28 cellular contexts compared by ENCODE assay signal in the genomic region with DNA sequence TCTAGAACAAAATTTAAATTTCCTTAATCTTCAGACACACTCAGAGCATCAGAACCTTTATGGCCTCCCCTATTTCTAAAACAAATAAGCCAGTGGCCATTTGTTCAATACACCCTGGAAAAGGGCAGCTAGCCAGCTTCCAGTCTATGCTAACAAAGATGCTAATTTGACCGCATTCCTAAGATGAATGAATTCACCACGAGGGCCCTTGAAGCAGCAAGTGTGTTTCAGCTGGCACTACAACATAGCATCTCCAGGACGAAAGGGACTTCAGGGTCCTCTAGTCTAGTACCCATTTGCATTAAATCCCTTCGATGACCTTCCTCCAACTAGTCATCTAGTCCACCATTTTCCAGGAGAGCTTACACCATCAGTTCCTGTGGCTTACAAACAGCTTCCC. TPM values are rescaled to one million over a fixed set of nuclear protein-coding genes. Genes with fewer than 3 reads are reported as not detected.
DNase-seq lines count a peak whose midpoint lies in the region; ATAC-seq and TF ChIP-seq lines count a peak whose summit lies in the region.
"Had no signal": no experiment of that assay in that cellular context is flagged by ENCODE, and none has a peak within 500 bp of the region (broad histone marks: within the 10 kb centered on the region; RNA-seq: fewer than 3 reads in every experiment).

No MANE protein-coding gene starts in this region.

- H3K36me3 ChIP-seq in lung (ENCODE audit: control insufficient read depth in 2 of 2, insufficient read depth in 2 of 2, low read length in 2 of 2) = no peaks in the 10 kb centered on the region
- H3K36me3 ChIP-seq: tibial artery had no signal

- intact Hi-C loops in activated CD8-positive, alpha-beta T cell treated with anti-CD3 and anti-CD28 coated beads for 36 hours (cut with micrococcal nuclease) = no loop called here
- intact Hi-C loops in CD4-positive, alpha-beta T cell (cut with DNase I, micrococcal nuclease) = no loop called here

- TF ChIP-seq CTCF in choroid plexus epithelial cell (conservative IDR thresholded peaks at IDR 0.05; ENCODE audit: low read depth, low read length) (no peak), lung (IDR thresholded peaks at IDR 0.05; ENCODE audit: control extremely low read depth, extremely low read depth) (no peak), chondrocyte (IDR thresholded peaks at IDR 0.05) (no peak)
- TF ChIP-seq CTCF in activated CD8-positive, alpha-beta T cell treated with anti-CD3 and anti-CD28 coated beads for 36 hours (IDR thresholded peaks at IDR 0.05) = no peak
- no peak for TF ChIP-seq CTCF in CD4-positive, alpha-beta T cell (IDR thresholded peaks at IDR 0.05)

- no peak overlapping the region for H3K27ac ChIP-seq in lung (ENCODE audit: low read depth in 1 of 2, low read length in 1 of 2)
- H3K27ac ChIP-seq in CD4-positive, alpha-beta T cell (ENCODE audit: low read depth, low read length) = no peak overlapping the region
- H3K27ac ChIP-seq: epithelial cell of prostate, tibial artery had no signal

- H3K4me1 ChIP-seq in lung (ENCODE audit: control insufficient read depth in 2 of 2, insufficient read depth in 2 of 2, low read length in 2 of 2) = peaks cover 0 to 1% of the 10 kb centered on the region in 2 donors

- H3K9me3 ChIP-seq in lung (ENCODE audit: control insufficient read depth in 2 of 2, insufficient read depth in 1 of 2, low read length in 1 of 2) = peaks cover 0 to 1% of the 10 kb centered on the region in 2 donors
- no peaks in the 10 kb centered on the region for H3K9me3 ChIP-seq in CD4-positive, alpha-beta T cell (ENCODE audit: control insufficient read depth, low read length)
- H3K9me3 ChIP-seq: tibial artery had no signal

- CTCF ChIA-PET in activated CD8-positive, alpha-beta T cell treated with anti-CD3 and anti-CD28 coated beads for 36 hours (lab: Charles Lee) = interaction anchor here (1.0 kb wide), 1 partner anchor 10 kb away, joined by 3 read pairs; no protein-coding TSS in a partner anchor
- CTCF ChIA-PET in CD4-positive, alpha-beta T cell (lab: Charles Lee) = no interaction called here

- POLR2A ChIA-PET in activated CD8-positive, alpha-beta T cell treated with anti-CD3 and anti-CD28 coated beads for 36 hours (lab: Charles Lee) = no interaction called here
- POLR2A ChIA-PET in CD4-positive, alpha-beta T cell (lab: Charles Lee) = no interaction called here

- H3K9me3 Mint-ChIP-seq in chondrocyte (ENCODE audit: low read depth) = no peaks in the 10 kb centered on the region
- H3K9me3 Mint-ChIP-seq in activated CD8-positive, alpha-beta T cell treated with anti-CD3 and anti-CD28 coated beads for 36 hours = no peaks in the 10 kb centered on the region
- no peaks in the 10 kb centered on the region for H3K9me3 Mint-ChIP-seq in CD4-positive, alpha-beta T cell
- H3K9me3 Mint-ChIP-seq: activated CD4-positive, alpha-beta T cell treated with anti-CD3 and anti-CD28 coated beads, Interleukin-2, amount 10 ng/mL, durations not matched to agents 24 days and 14 days; activated naive CD8-positive, alpha-beta T cell treated with anti-CD3 and anti-CD28 coated beads, Interleukin-2, amount 50 U/mL, for 24 hours; activated T-helper 2 cell treated with anti-CD3 and anti-CD28 coated beads, Interferon-gamma antibody, Interleukin-2, Interleukin-4, amounts not matched to agents 10 μg/mL and 5 μg/mL and 100 μg/mL, durations not matched to agents 14 hours and 24 hours and 36 hours; CD14-positive monocyte; nephron had no signal

- no peaks in the 10 kb centered on the region for H3K27me3 Mint-ChIP-seq in chondrocyte (ENCODE audit: low read depth)
- no peaks in the 10 kb centered on the region for H3K27me3 Mint-ChIP-seq in activated CD8-positive, alpha-beta T cell treated with anti-CD3 and anti-CD28 coated beads for 36 hours
- no peaks in the 10 kb centered on the region for H3K27me3 Mint-ChIP-seq in CD4-positive, alpha-beta T cell

- H3K4me3 Mint-ChIP-seq in chondrocyte (ENCODE audit: unreplicated experiment) = no peak overlapping the region
- H3K4me3 Mint-ChIP-seq in activated CD8-positive, alpha-beta T cell treated with anti-CD3 and anti-CD28 coated beads for 36 hours = no peak overlapping the region
- no peak overlapping the region for H3K4me3 Mint-ChIP-seq in CD4-positive, alpha-beta T cell
- H3K4me3 Mint-ChIP-seq: activated CD4-positive, alpha-beta T cell treated with anti-CD3 and anti-CD28 coated beads, Interleukin-2, amount 10 ng/mL, durations not matched to agents 24 days and 14 days; activated naive CD8-positive, alpha-beta T cell treated with anti-CD3 and anti-CD28 coated beads, Interleukin-2, amount 50 U/mL, for 24 hours; CD14-positive monocyte; nephron had no signal

- peak; percentile 49 for ATAC-seq in lung (ENCODE audit: insufficient read depth, low FRiP score)
- no peak for ATAC-seq in activated CD8-positive, alpha-beta T cell treated with anti-CD3 and anti-CD28 coated beads for 36 hours
- no peak for ATAC-seq in CD4-positive, alpha-beta T cell (ENCODE audit: poor library complexity)
- ATAC-seq in HG02884 (IDR thresholded peaks at IDR 0.05; ENCODE audit: unreplicated experiment) = no peak
- ATAC-seq: activated naive CD8-positive, alpha-beta T cell treated with anti-CD3 and anti-CD28 coated beads, Interleukin-2, amount 50 U/mL, for 24 hours; stimulated activated naive CD8-positive, alpha-beta T cell treated with anti-CD3 and anti-CD28 coated beads, Interleukin-15, Interleukin-2, amounts not matched to agents 100 U/mL and 50 U/mL, for 24 hours had no signal

- H3K4me3 ChIP-seq in choroid plexus epithelial cell (ENCODE audit: low read depth, low read length) (no peak overlapping the region), lung (no peak overlapping the region)
- H3K4me3 ChIP-seq: tibial artery had no signal

- WGBS in lung, 2 donors = 48 to 62% methylated on average over 4 of the region's 4 CpGs

- DNase-seq in EL (peak; percentile 45), NCI-H187 (lab: John Stamatoyannopoulos, UW) (peak; percentile 10 to 33), choroid plexus epithelial cell (ENCODE audit: low read depth) (peak; percentile 13), lung (ENCODE audit: low spot score) (peak; percentile 84), chondrocyte (ENCODE audit: low spot score) (no peak)
- no peak for DNase-seq in activated CD8-positive, alpha-beta T cell treated with anti-CD3 and anti-CD28 coated beads for 36 hours
- DNase-seq in CD4-positive, alpha-beta T cell = no peak
- DNase-seq: activated CD4-positive, alpha-beta T cell treated with anti-CD3 and anti-CD28 coated beads, Interleukin-2, amount 10 ng/mL, durations not matched to agents 24 days and 14 days; activated naive CD8-positive, alpha-beta T cell treated with anti-CD3 and anti-CD28 coated beads, Interleukin-2, amount 50 U/mL, for 24 hours; DMS 273 treated with DMSO at 0.1 percent for 48 hours; foreskin fibroblast; NCI-H1105 treated with DMSO at 0.1 percent for 48 hours; NCI-H2171; NCI-H748 treated with DMSO at 0.1 percent for 48 hours; stimulated activated CD4-positive, alpha-beta T cell treated with anti-CD3 and anti-CD28 coated beads, Interleukin-2, amount 100 ng/mL, for 24 hours; stimulated activated naive CD8-positive, alpha-beta T cell treated with anti-CD3 and anti-CD28 coated beads, Interleukin-15, Interleukin-2, amounts not matched to agents 100 U/mL and 50 U/mL, for 24 hours; T-helper 1 cell; tibial artery had no signal

- H3K4me1 Mint-ChIP-seq in chondrocyte (ENCODE audit: low read depth) = peaks cover 16% of the 10 kb centered on the region
- H3K4me1 Mint-ChIP-seq in activated CD8-positive, alpha-beta T cell treated with anti-CD3 and anti-CD28 coated beads for 36 hours (ENCODE audit: low read depth) = peaks cover 9% of the 10 kb centered on the region
- H3K4me1 Mint-ChIP-seq in CD4-positive, alpha-beta T cell (ENCODE audit: low read depth) = peaks cover 14% of the 10 kb centered on the region

- no peaks in the 10 kb centered on the region for H3K36me3 Mint-ChIP-seq in chondrocyte (ENCODE audit: low read depth)
- H3K36me3 Mint-ChIP-seq in activated CD8-positive, alpha-beta T cell treated with anti-CD3 and anti-CD28 coated beads for 36 hours (ENCODE audit: low read depth) = no peaks in the 10 kb centered on the region
- no peaks in the 10 kb centered on the region for H3K36me3 Mint-ChIP-seq in CD4-positive, alpha-beta T cell (ENCODE audit: low read depth)
- H3K36me3 Mint-ChIP-seq: CD14-positive monocyte had no signal

- no peaks in the 10 kb centered on the region for H3K27me3 ChIP-seq in lung (ENCODE audit: control insufficient read depth, insufficient read depth)
- H3K27me3 ChIP-seq in CD4-positive, alpha-beta T cell (ENCODE audit: control insufficient read depth, insufficient read depth, low read length) = no peaks in the 10 kb centered on the region
- H3K27me3 ChIP-seq: tibial artery had no signal

- H3K27ac Mint-ChIP-seq in chondrocyte (ENCODE audit: unreplicated experiment) = no peak overlapping the region
- H3K27ac Mint-ChIP-seq in activated CD8-positive, alpha-beta T cell treated with anti-CD3 and anti-CD28 coated beads for 36 hours = no peak overlapping the region
- no peak overlapping the region for H3K27ac Mint-ChIP-seq in CD4-positive, alpha-beta T cell
- H3K27ac Mint-ChIP-seq: activated CD4-positive, alpha-beta T cell treated with anti-CD3 and anti-CD28 coated beads, Interleukin-2, amount 10 ng/mL, durations not matched to agents 24 days and 14 days; activated naive CD8-positive, alpha-beta T cell treated with anti-CD3 and anti-CD28 coated beads, Interleukin-2, amount 50 U/mL, for 24 hours; activated T-helper 2 cell treated with anti-CD3 and anti-CD28 coated beads, Interferon-gamma antibody, Interleukin-2, Interleukin-4, amounts not matched to agents 10 μg/mL and 5 μg/mL and 100 μg/mL, durations not matched to agents 14 hours and 24 hours and 36 hours; CD14-positive monocyte; nephron had no signal

RNA-seq across cellular contexts. Expression of a gene that starts 11.0 kb away (rescaled TPM):
- not detected for total RNA-seq in lung
- not detected for polyA plus RNA-seq in lung
- not detected in 3 replicates for total RNA-seq in chondrocyte
- not detected for total RNA-seq in activated CD8-positive, alpha-beta T cell treated with anti-CD3 and anti-CD28 coated beads for 36 hours
- total RNA-seq in CD4-positive, alpha-beta T cell = not detected
- total RNA-seq: activated CD4-positive, alpha-beta T cell treated with anti-CD3 and anti-CD28 coated beads, Interleukin-2, amount 10 ng/mL, durations not matched to agents 24 days and 14 days; activated T-helper 2 cell treated with anti-CD3 and anti-CD28 coated beads, Interferon-gamma antibody, Interleukin-2, Interleukin-4, amounts not matched to agents 10 μg/mL and 5 μg/mL and 100 μg/mL, durations not matched to agents 14 hours and 24 hours and 36 hours; bronchial epithelial cell; dermis microvascular lymphatic vessel endothelial cell; H4; kidney epithelial cell had no signal
- polyA plus RNA-seq: AG04450, CD14-positive monocyte had no signal

RNA-seq across cellular contexts. Expression of a gene that starts 15.9 kb away (rescaled TPM):
- total RNA-seq in lung (not detected), chondrocyte (not detected in 3 replicates)
- polyA plus RNA-seq in lung = under 1 TPM in 1 of 2 donors, not detected in 1; 0.02 TPM
- total RNA-seq in activated CD8-positive, alpha-beta T cell treated with anti-CD3 and anti-CD28 coated beads for 36 hours = not detected
- total RNA-seq in CD4-positive, alpha-beta T cell = not detected
- total RNA-seq: activated CD4-positive, alpha-beta T cell treated with anti-CD3 and anti-CD28 coated beads, Interleukin-2, amount 10 ng/mL, durations not matched to agents 24 days and 14 days; activated T-helper 2 cell treated with anti-CD3 and anti-CD28 coated beads, Interferon-gamma antibody, Interleukin-2, Interleukin-4, amounts not matched to agents 10 μg/mL and 5 μg/mL and 100 μg/mL, durations not matched to agents 14 hours and 24 hours and 36 hours; bronchial epithelial cell; dermis microvascular lymphatic vessel endothelial cell; H4; kidney epithelial cell had no signal
- polyA plus RNA-seq: AG04450, CD14-positive monocyte had no signal

RNA-seq across cellular contexts. Expression of a gene that starts 27.4 kb away (rescaled TPM):
- not detected for total RNA-seq in lung
- not detected for polyA plus RNA-seq in lung
- not detected in 3 replicates for total RNA-seq in chondrocyte
- not detected for total RNA-seq in activated CD8-positive, alpha-beta T cell treated with anti-CD3 and anti-CD28 coated beads for 36 hours
- total RNA-seq in CD4-positive, alpha-beta T cell = not detected
- total RNA-seq: activated CD4-positive, alpha-beta T cell treated with anti-CD3 and anti-CD28 coated beads, Interleukin-2, amount 10 ng/mL, durations not matched to agents 24 days and 14 days; activated T-helper 2 cell treated with anti-CD3 and anti-CD28 coated beads, Interferon-gamma antibody, Interleukin-2, Interleukin-4, amounts not matched to agents 10 μg/mL and 5 μg/mL and 100 μg/mL, durations not matched to agents 14 hours and 24 hours and 36 hours; bronchial epithelial cell; dermis microvascular lymphatic vessel endothelial cell; H4; kidney epithelial cell had no signal
- polyA plus RNA-seq: CD14-positive monocyte had no signal

RNA-seq across cellular contexts. Expression of a gene that starts 31.2 kb away (rescaled TPM):
- total RNA-seq in lung (not detected), chondrocyte (not detected in 3 replicates)
- polyA plus RNA-seq in lung = not detected
- total RNA-seq in activated CD8-positive, alpha-beta T cell treated with anti-CD3 and anti-CD28 coated beads for 36 hours = not detected
- not detected for total RNA-seq in CD4-positive, alpha-beta T cell
- total RNA-seq: activated CD4-positive, alpha-beta T cell treated with anti-CD3 and anti-CD28 coated beads, Interleukin-2, amount 10 ng/mL, durations not matched to agents 24 days and 14 days; activated T-helper 2 cell treated with anti-CD3 and anti-CD28 coated beads, Interferon-gamma antibody, Interleukin-2, Interleukin-4, amounts not matched to agents 10 μg/mL and 5 μg/mL and 100 μg/mL, durations not matched to agents 14 hours and 24 hours and 36 hours; dermis microvascular lymphatic vessel endothelial cell had no signal
- polyA plus RNA-seq: CD14-positive monocyte had no signal

RNA-seq across cellular contexts. Expression of a gene that starts 43.7 kb away (rescaled TPM):
- total RNA-seq in lung = not detected
- not detected for polyA plus RNA-seq in lung
- total RNA-seq in chondrocyte = not detected in 3 replicates
- not detected for total RNA-seq in activated CD8-positive, alpha-beta T cell treated with anti-CD3 and anti-CD28 coated beads for 36 hours
- not detected for total RNA-seq in CD4-positive, alpha-beta T cell
- total RNA-seq: activated CD4-positive, alpha-beta T cell treated with anti-CD3 and anti-CD28 coated beads, Interleukin-2, amount 10 ng/mL, durations not matched to agents 24 days and 14 days; activated T-helper 2 cell treated with anti-CD3 and anti-CD28 coated beads, Interferon-gamma antibody, Interleukin-2, Interleukin-4, amounts not matched to agents 10 μg/mL and 5 μg/mL and 100 μg/mL, durations not matched to agents 14 hours and 24 hours and 36 hours; dermis microvascular lymphatic vessel endothelial cell; H4 had no signal
- polyA plus RNA-seq: AG04450, CD14-positive monocyte had no signal

Comparison
In these comparisons a context has a peak if more than half of its experiments do, and no peak if none do; other contexts are left out.
1. DNase-seq: peak in EL (single experiment), NCI-H187 (2 of 2), choroid plexus epithelial cell (single experiment) and lung (single experiment); none in chondrocyte (single experiment), activated CD8-positive, alpha-beta T cell treated with anti-CD3 and anti-CD28 coated beads for 36 hours (single experiment) and CD4-positive, alpha-beta T cell (0 of 10).